ENCODE assay signal across 13 cellular contexts in genomic region chr16:15335609-15336008, GRCh38. TPM values are rescaled to one million over a fixed set of nuclear protein-coding genes. Genes with fewer than 3 reads are reported as not detected.
A peak's percentile ranks its signal among the peaks of the same experiment; 100 is the strongest.
DNase-seq lines count a peak whose midpoint lies in the region; ATAC-seq and TF ChIP-seq lines count a peak whose summit lies in the region.
"Not testable (repeated sequence)": the region's sequence is repeated elsewhere in the genome, so short reads cannot be mapped to it uniquely, and the experiment has no call there.
"Had no signal": no experiment of that assay in that cellular context is flagged by ENCODE, and none has a peak within 500 bp of the region (broad histone marks: within the 10 kb centered on the region; RNA-seq: fewer than 3 reads in every experiment).

No MANE protein-coding gene starts in this region.

- not testable (repeated sequence) for H3K27me3 ChIP-seq in psoas muscle (ENCODE audit: insufficient read depth in 3 of 3, low read length in 2 of 3); gastrocnemius medialis

- not testable (repeated sequence) for H3K36me3 ChIP-seq in psoas muscle (ENCODE audit: insufficient read depth in 1 of 2, low read depth in 1 of 2); gastrocnemius medialis

- no CpG with 5 or more reads among the region's 2 CpGs for WGBS in psoas muscle, 3 donors

- TF ChIP-seq CTCF in psoas muscle (IDR thresholded peaks at IDR 0.05); gastrocnemius medialis (IDR thresholded peaks at IDR 0.05 in 4 of 5, conservative IDR thresholded peaks at IDR 0.05 in 1 of 5): not testable (repeated sequence)

- H3K4me3 ChIP-seq in psoas muscle, gastrocnemius medialis: not testable (repeated sequence)

- not testable (repeated sequence) for DNase-seq in Right ventricle myocardium inferior (ENCODE audit: missing footprints); Right ventricle myocardium superior; left ventricle myocardium superior; psoas muscle; gastrocnemius medialis

- intact Hi-C loops in Right ventricle myocardium inferior (cut with DNase I); Right ventricle myocardium superior (cut with DNase I); left ventricle myocardium superior (cut with micrococcal nuclease); psoas muscle (cut with DNase I); gastrocnemius medialis (cut with DNase I; ENCODE audit: low total_unique reads): not testable (repeated sequence)

- in situ Hi-C loops in gastrocnemius medialis (cut with MboI; ENCODE audit: low sequenced_read_pairs in 4 of 4), result not testable (repeated sequence)

- not testable (repeated sequence) for H3K27ac ChIP-seq in psoas muscle, gastrocnemius medialis

- not testable (repeated sequence) for TF ChIP-seq POLR2A in gastrocnemius medialis (IDR thresholded peaks at IDR 0.05)

- not testable (repeated sequence) for H3K4me1 ChIP-seq in psoas muscle, gastrocnemius medialis

- ATAC-seq in Right ventricle myocardium inferior, result peak; percentile 40
- peak; percentile 67 for ATAC-seq in Right ventricle myocardium superior (ENCODE audit: poor library complexity)
- ATAC-seq in left ventricle myocardium superior, result peak; percentile 82
- ATAC-seq in psoas muscle, result peak; percentile 55 to 72 (median 66)
- ATAC-seq in gastrocnemius medialis, result peak; percentile 47 to 76

- H3K9me3 ChIP-seq in psoas muscle, gastrocnemius medialis: not testable (repeated sequence)

RNA-seq across cellular contexts. Expression of gene NPIPA5, which starts 42.5 kb away (rescaled TPM):
- total RNA-seq in Right ventricle myocardium inferior (4.2 TPM), Right ventricle myocardium superior (5.2 TPM), left ventricle myocardium superior (9.9 TPM), psoas muscle (10 to 100 TPM in 3 of 4 donors, 1 to 10 TPM in 1; 8.0 to 18.7 (median 11.0) TPM), gastrocnemius medialis (10 to 100 TPM in 2 of 4 donors, 1 to 10 TPM in 2; 6.8 to 16.7 (median 11.1) TPM)
- 10 to 100 TPM in 2 of 3 donors, 1 to 10 TPM in 1; 1.5 to 22.1 (median 16.0) TPM for polyA plus RNA-seq in psoas muscle
- total RNA-seq: A172, B cell, Daoy had no signal
- polyA plus RNA-seq: CD14-positive monocyte had no signal

RNA-seq across cellular contexts. Expression of gene MPV17L, which starts 59.9 kb away (rescaled TPM):
- total RNA-seq in Right ventricle myocardium inferior (5.2 TPM), Right ventricle myocardium superior (6.1 TPM), left ventricle myocardium superior (5.3 TPM), psoas muscle (10 to 100 TPM in 2 of 4 donors, 1 to 10 TPM in 2; 5.6 to 30.3 (median 16.1) TPM), gastrocnemius medialis (10 to 100 TPM; 12.8 to 27.3 (median 19.3) TPM)
- 1 to 10 TPM; 5.6 to 9.2 (median 6.3) TPM for polyA plus RNA-seq in psoas muscle
- total RNA-seq: CD4-positive, alpha-beta memory T cell; CD4-positive, alpha-beta T cell; CD4-positive, CD25-positive, alpha-beta regulatory T cell; CD8-positive, alpha-beta T cell had no signal
- polyA plus RNA-seq: CD4-positive, alpha-beta memory T cell; CD4-positive, CD25-positive, alpha-beta regulatory T cell had no signal
